ENCODE assay signal across 8 cellular contexts in genomic region chr5:43007246-43007910, GRCh38. TPM values are rescaled to one million over a fixed set of nuclear protein-coding genes. Genes with fewer than 3 reads are reported as not detected.
DNase-seq lines count a peak whose midpoint lies in the region; ATAC-seq and TF ChIP-seq lines count a peak whose summit lies in the region.

No MANE protein-coding gene starts in this region.

- intact Hi-C loops in mammary epithelial cell (cut with micrococcal nuclease): no loop called here

- peak overlapping the region; percentile 95 for H2AFZ ChIP-seq in mammary epithelial cell (ENCODE audit: low read depth, low read length)
- peak overlapping the region; percentile 88 for H2AFZ ChIP-seq in smooth muscle cell (ENCODE audit: low read depth)

- DNase-seq in GM13976 (ENCODE audit: low spot score) (peak; percentile 74), NCI-H2196 (lab: John Stamatoyannopoulos, UW; ENCODE audit: unreplicated experiment) (peak; percentile 91), mammary epithelial cell (peak; percentile 72), islet precursor cell (peak; percentile 91), smooth muscle cell (lab: John Stamatoyannopoulos, UW; ENCODE audit: unreplicated experiment) (peak; percentile 62)

- H3K27ac ChIP-seq in VCaP (peak overlapping the region; percentile 89), mammary epithelial cell (ENCODE audit: insufficient read depth, low read depth, low read length) (no peak overlapping the region), smooth muscle cell (ENCODE audit: low read depth) (peak overlapping the region; percentile 71)

- in situ Hi-C loops in GM13976 (cut with MboI; ENCODE audit: low sequenced_read_pairs, unreplicated experiment) (no loop called here), mammary epithelial cell (cut with MboI; ENCODE audit: low sequenced_read_pairs in 2 of 2) (no loop called here)

- peak overlapping the region; percentile 23 to 44 (median 41) for H3K4me3 ChIP-seq in mammary epithelial cell (replicated peaks in 1 of 3; ENCODE audit: insufficient read depth in 1 of 3, low read depth in 2 of 3, low read length in 3 of 3)
- peak overlapping the region; percentile 61 for H3K4me3 ChIP-seq in smooth muscle cell

- H3K4me2 ChIP-seq in mammary epithelial cell (ENCODE audit: insufficient read depth, low read depth, low read length): peak overlapping the region; percentile 61
- H3K4me2 ChIP-seq in smooth muscle cell: peak overlapping the region; percentile 89

- H3K9ac ChIP-seq in mammary epithelial cell (ENCODE audit: insufficient read depth, low read length): no peak overlapping the region
- H3K9ac ChIP-seq in smooth muscle cell (ENCODE audit: low read depth): peak overlapping the region; percentile 17

- H4K20me1 ChIP-seq in mammary epithelial cell (ENCODE audit: insufficient read depth, low read length) (no peaks in the 10 kb centered on the region), smooth muscle cell (ENCODE audit: low read depth) (no peaks in the 10 kb centered on the region)

- CTCF ChIA-PET in mammary epithelial cell (lab: Charles Lee; ENCODE audit: low non-redundant PET): no interaction called here

- no peaks in the 10 kb centered on the region for H3F3A ChIP-seq in smooth muscle cell (ENCODE audit: low read depth)

- WGBS in mammary epithelial cell (ENCODE audit: low coverage, missing lambda C conversion rate): 7% methylated on average over 13 of the region's 27 CpGs
- WGBS in smooth muscle cell (ENCODE audit: low lambda C conversion rate): 18% methylated on average over 27 of the region's 27 CpGs

- H3K79me2 ChIP-seq in mammary epithelial cell (ENCODE audit: insufficient read depth, low read length) (no peaks in the 10 kb centered on the region), smooth muscle cell (ENCODE audit: low read depth) (no peaks in the 10 kb centered on the region)

- dilution Hi-C loops in mammary epithelial cell (cut with HindIII; ENCODE audit: low sequenced_read_pairs): no loop called here

- peak; percentile 22 for ATAC-seq in HG03066 (IDR thresholded peaks at IDR 0.05; ENCODE audit: low read depth, unreplicated experiment)
- ATAC-seq in GM18505 (IDR thresholded peaks at IDR 0.05; ENCODE audit: unreplicated experiment): no peak

- peaks cover 5% of the 10 kb centered on the region for H3K4me1 ChIP-seq in mammary epithelial cell (ENCODE audit: insufficient read depth, low read length)
- peaks cover 5% of the 10 kb centered on the region for H3K4me1 ChIP-seq in smooth muscle cell (ENCODE audit: low read depth)

- H3K27me3 ChIP-seq in mammary epithelial cell (ENCODE audit: insufficient read depth, low read length): no peaks in the 10 kb centered on the region
- no peaks in the 10 kb centered on the region for H3K27me3 ChIP-seq in smooth muscle cell (ENCODE audit: low read depth)

- no TSS peak for BruUV-seq in mammary epithelial cell (replicated peaks; lab: Mats Ljungman, UMichigan)

- no peaks in the 10 kb centered on the region for H3K36me3 ChIP-seq in mammary epithelial cell (ENCODE audit: insufficient read depth, low read length)
- no peaks in the 10 kb centered on the region for H3K36me3 ChIP-seq in smooth muscle cell (ENCODE audit: low read depth)

- no peaks in the 10 kb centered on the region for H3K9me3 ChIP-seq in mammary epithelial cell (replicated peaks; ENCODE audit: insufficient read depth, low read length)
- H3K9me3 ChIP-seq in smooth muscle cell (replicated peaks; ENCODE audit: low read depth): no peaks in the 10 kb centered on the region

- TF ChIP-seq CTCF in GM13976 (IDR thresholded peaks at IDR 0.05; ENCODE audit: borderline replicate concordance, control extremely low read depth, extremely low read depth, insufficient read depth, missing control alignments): no peak
- TF ChIP-seq CTCF in VCaP (conservative IDR thresholded peaks at IDR 0.05): no peak
- no peak for TF ChIP-seq CTCF in mammary epithelial cell (conservative IDR thresholded peaks at IDR 0.05 in 1 of 2, IDR thresholded peaks at IDR 0.05 in 1 of 2; ENCODE audit: extremely low read depth in 1 of 2, insufficient read depth in 1 of 2, low read depth in 1 of 2, low read length in 2 of 2)
- TF ChIP-seq CTCF in smooth muscle cell (IDR thresholded peaks at IDR 0.05; ENCODE audit: borderline replicate concordance, insufficient read depth, poor library complexity, severe bottlenecking): no peak

- TF ChIP-seq POLR2A in GM18505 (IDR thresholded peaks at IDR 0.05; ENCODE audit: borderline replicate concordance, extremely low read depth, insufficient read depth, insufficient read length): no peak

RNA-seq across cellular contexts. Expression of gene ANXA2R, which starts 32.7 kb away (rescaled TPM):
- total RNA-seq in mammary epithelial cell: 1 to 10 TPM; 2.2 TPM
- polyA plus RNA-seq in mammary epithelial cell: 0.07 TPM
- polyA minus RNA-seq in mammary epithelial cell: not detected
- total RNA-seq in smooth muscle cell: 0.40 and 1.5 TPM in 2 replicates
- 0.83 TPM in 1 of 2 replicates, not detected in the other for polyA plus RNA-seq in smooth muscle cell
